Comparison of ENCODE assay signal across 8 cellular contexts in genomic region chr17:38897176-38897575, GRCh38. TPM values are rescaled to one million over a fixed set of nuclear protein-coding genes. Genes with fewer than 3 reads are reported as not detected.
DNase-seq lines count a peak whose midpoint lies in the region; ATAC-seq, FAIRE-seq and TF ChIP-seq lines count a peak whose summit lies in the region.

No MANE protein-coding gene starts in this region.

- H3K27me3 ChIP-seq in adipocyte (replicated peaks; ENCODE audit: control insufficient read depth, insufficient read depth, low read length): no peaks in the 10 kb centered on the region
- H3K27me3 ChIP-seq in HepG2 (ENCODE audit: control insufficient read depth in 1 of 2, insufficient read depth in 2 of 2, low read length in 2 of 2): no peaks in the 10 kb centered on the region
- no peaks in the 10 kb centered on the region for H3K27me3 ChIP-seq in stomach

- FAIRE-seq in HepG2 (lab: Jason Lieb, UNC): no peak

- CTCF ChIA-PET in HepG2 (lab: Yijun Ruan, JAX; ENCODE audit: low intra/inter-chr PET ratio, low total read pairs): no interaction called here

- TF ChIP-seq CTCF in HepG2 (CRISPR knock-in tag; IDR thresholded peaks at IDR 0.05) (no peak), stomach (IDR thresholded peaks at IDR 0.05) (no peak)

- POLR2A ChIA-PET in HepG2 (lab: Yijun Ruan, JAX): interaction anchor here (2.1 kb wide), 1 partner anchor 25 kb away, joined by 19 read pairs; no protein-coding TSS in a partner anchor

- TF ChIP-seq RAD21 in HepG2 (CRISPR knock-in tag; IDR thresholded peaks at IDR 0.05): no peak

- DNase-seq in adipocyte (ENCODE audit: low read depth) (no peak), HepG2 (ENCODE audit: low spot score) (no peak), stomach (no peak), NOMO-1 (lab: John Stamatoyannopoulos, UW; ENCODE audit: unreplicated experiment in 2 of 2) (no peak), RPMI8226 (no peak), NAMALWA (ENCODE audit: low spot score) (no peak)

- ATAC-seq in HepG2 (peak; percentile 2; the same call in 1 of the 3 replicates), GM18517 (IDR thresholded peaks at IDR 0.05; ENCODE audit: unreplicated experiment) (no peak)

- intact Hi-C loops in HepG2 (cut with micrococcal nuclease; ENCODE audit: unreplicated experiment) (no loop called here), stomach (cut with DNase I; ENCODE audit: low total_unique reads) (no loop called here)

- no peak overlapping the region for H3K4me2 ChIP-seq in HepG2 (ENCODE audit: low read depth, low read length)

- H2AFZ ChIP-seq in HepG2 (ENCODE audit: low read length): no peak overlapping the region

- TF ChIP-seq EP300 in HepG2 (IDR thresholded peaks at IDR 0.05; ENCODE audit: low read depth in 2 of 2, low read length in 2 of 2): no peak
- no peak for TF ChIP-seq EP300 in HepG2 (CRISPR knock-in tag; IDR thresholded peaks at IDR 0.05; ENCODE audit: borderline replicate concordance)
- no peak for TF ChIP-seq EP300 in stomach (IDR thresholded peaks at IDR 0.05)

- H3K9me3 Mint-ChIP-seq in IgD-negative memory B cell: no peaks in the 10 kb centered on the region

- peaks cover 5% of the 10 kb centered on the region; the same call in 1 of the 2 replicates for H4K20me1 ChIP-seq in HepG2 (ENCODE audit: insufficient read depth, low read length)

- H3K27ac ChIP-seq in HepG2 (ENCODE audit: extremely low read length, insufficient read depth, low read length) (peak overlapping the region; percentile 36), stomach (peak overlapping the region; percentile 1 to 81 (median 76))

- H3K9ac ChIP-seq in adipocyte (ENCODE audit: low read length): peak overlapping the region; percentile 40
- H3K9ac ChIP-seq in HepG2 (ENCODE audit: insufficient read depth, low read depth, low read length): peak overlapping the region; percentile 1; the same call in 1 of the 2 replicates

- H3K4me1 ChIP-seq in adipocyte (ENCODE audit: control insufficient read depth, insufficient read depth, low read length) (peaks cover 84% of the 10 kb centered on the region), HepG2 (ENCODE audit: insufficient read depth, low read length) (peaks cover 28% of the 10 kb centered on the region), stomach (peaks cover 74 to 99% (median 84%) of the 10 kb centered on the region in 4 donors)

- H3K4me3 ChIP-seq in adipocyte (ENCODE audit: low read length) (peak overlapping the region; percentile 24), HepG2 (replicated peaks in 1 of 3; ENCODE audit: insufficient read depth in 1 of 3, low read depth in 2 of 3, low read length in 3 of 3) (no peak overlapping the region), stomach (no peak overlapping the region)

- no peaks in the 10 kb centered on the region for H3K27me3 Mint-ChIP-seq in IgD-negative memory B cell

- no peak overlapping the region for H3K4me3 Mint-ChIP-seq in IgD-negative memory B cell

- in situ Hi-C loops in HepG2 (cut with HindIII; ENCODE audit: extremely low pct_ligation_motif_present, low pct_unique_long_range_greater_than_20kb): no loop called here

- 82% methylated on average over 6 of the region's 6 CpGs for WGBS in HepG2 (ENCODE audit: low lambda C conversion rate)
- 39 to 54% (median 42%) methylated on average over 6 of the region's 6 CpGs for WGBS in stomach, 5 donors

- H3K4me1 Mint-ChIP-seq in IgD-negative memory B cell: peaks cover 18 to 35% (median 21%) of the 10 kb centered on the region in 3 donors

- H3K36me3 Mint-ChIP-seq in IgD-negative memory B cell: peaks cover 3% of the 10 kb centered on the region

- BruUV-seq in HepG2 (replicated peaks; lab: Mats Ljungman, UMichigan): no TSS peak

- TF ChIP-seq POLR2A in HepG2 (IDR thresholded peaks at IDR 0.05; ENCODE audit: insufficient read depth in 1 of 2, low read depth in 2 of 2, low read length in 2 of 2): peak in 1 of 2 experiments; percentile 12; a peak in 1 of 4 replicates
- no peak for TF ChIP-seq POLR2A in stomach (IDR thresholded peaks at IDR 0.05)

- H3K36me3 ChIP-seq in adipocyte (ENCODE audit: control insufficient read depth, insufficient read depth, low read length, severe bottlenecking) (peaks cover 65% of the 10 kb centered on the region), HepG2 (replicated peaks in 1 of 2; ENCODE audit: control insufficient read depth in 1 of 2, insufficient read depth in 2 of 2, low read length in 2 of 2) (peaks cover 52 to 77% of the 10 kb centered on the region in 2 experiments), stomach (peaks cover 27 to 94% (median 76%) of the 10 kb centered on the region in 4 donors)

- H3K79me2 ChIP-seq in HepG2 (ENCODE audit: insufficient read depth, low read length): no peaks in the 10 kb centered on the region

- H3K27ac Mint-ChIP-seq in IgD-negative memory B cell: peak overlapping the region; percentile 89 to 100 (median 96)

- no peaks in the 10 kb centered on the region for H3K9me3 ChIP-seq in adipocyte (ENCODE audit: control insufficient read depth, low read length)
- no peaks in the 10 kb centered on the region for H3K9me3 ChIP-seq in HepG2 (ENCODE audit: low read length)
- H3K9me3 ChIP-seq in stomach: no peaks in the 10 kb centered on the region

TF ChIP-seq in HepG2, 621 proteins besides CTCF, POLR2A, EP300 and RAD21 (continues in another document):
- TF ChIP-seq ZNF501 (CRISPR knock-in tag; IDR thresholded peaks at IDR 0.05): peak; percentile 13; the same call in 1 of the 2 replicates

RNA-seq across cellular contexts. Expression of gene LASP1, which starts 27.3 kb away (rescaled TPM):
- polyA plus RNA-seq in IgD-negative memory B cell (44.5 TPM), HepG2 (2011; rRNA removed) (70.1 and 80.4 TPM in 2 replicates), stomach (100 to 1,000 TPM in 1 of 3 donors, 10 to 100 TPM in 2; 33.7 to 119 (median 94.3) TPM)
- total RNA-seq in HepG2 (2016; rRNA removed; fragmentation: Illumina TruSeq; extraction: Trizol) (97.0 and 110 TPM in 2 replicates), stomach (100 to 1,000 TPM in 3 of 5 donors, 10 to 100 TPM in 2; 93.0 to 183 (median 107) TPM)
- total RNA-seq in HepG2 (2016; cell fraction: cytosol; rRNA removed; fragmentation: Illumina TruSeq; extraction: Trizol; ENCODE audit: low read depth): 9.8 and 10.1 TPM in 2 replicates
- 92.3 and 97.2 TPM in 2 replicates for total RNA-seq in HepG2 (2016; cell fraction: insoluble cytoplasmic fraction; rRNA removed; fragmentation: Illumina TruSeq; extraction: Trizol)
- 38.1 and 38.7 TPM in 2 replicates for total RNA-seq in HepG2 (2016; cell fraction: membrane; rRNA removed; fragmentation: Illumina TruSeq; extraction: Trizol)
- 62.5 and 68.5 TPM in 2 replicates for total RNA-seq in HepG2 (2016; cell fraction: nucleus; rRNA removed; fragmentation: Illumina TruSeq; extraction: Trizol)
- polyA plus RNA-seq in HepG2 (2011; cell fraction: cytosol; rRNA removed): 81.9 and 127 TPM in 2 replicates
- 107 and 129 TPM in 2 replicates for polyA plus RNA-seq in HepG2 (2011; cell fraction: nucleus; rRNA removed)
- 82.2 and 85.9 TPM in 2 replicates for polyA plus RNA-seq in HepG2 (2012)
- 7.2 and 8.1 TPM in 2 replicates for polyA plus RNA-seq in HepG2 (2016; cell fraction: cytosol; fragmentation: Illumina TruSeq; extraction: Trizol; ENCODE audit: low read depth)
- 138 and 161 TPM in 2 replicates for polyA plus RNA-seq in HepG2 (2016; cell fraction: insoluble cytoplasmic fraction; fragmentation: Illumina TruSeq; extraction: Trizol; ENCODE audit: low read depth)
- 25.1 and 28.1 TPM in 2 replicates for polyA plus RNA-seq in HepG2 (2016; cell fraction: membrane; fragmentation: Illumina TruSeq; extraction: Trizol; ENCODE audit: low read depth)
- polyA plus RNA-seq in HepG2 (2016; cell fraction: nucleus; fragmentation: Illumina TruSeq; extraction: Trizol; ENCODE audit: insufficient read depth, low read depth): 109 and 113 TPM in 2 replicates
- polyA minus RNA-seq in HepG2 (2011; rRNA and poly(A)+ RNA removed; ENCODE audit: low replicate concordance): 136 and 189 TPM in 2 replicates
- polyA minus RNA-seq in HepG2 (2011; cell fraction: cytosol; rRNA and poly(A)+ RNA removed): 107 and 130 TPM in 2 replicates
- polyA minus RNA-seq in HepG2 (2011; cell fraction: nucleus; rRNA and poly(A)+ RNA removed): 49.2 and 50.4 TPM in 2 replicates

RNA-seq across cellular contexts. Expression of gene RPL23, which starts 43.7 kb away (rescaled TPM):
- polyA plus RNA-seq in IgD-negative memory B cell: 1,385 TPM
- 2,790 and 3,298 TPM in 2 replicates for total RNA-seq in HepG2 (2016; rRNA removed; fragmentation: Illumina TruSeq; extraction: Trizol)
- 4,051 and 4,588 TPM in 2 replicates for total RNA-seq in HepG2 (2016; cell fraction: cytosol; rRNA removed; fragmentation: Illumina TruSeq; extraction: Trizol; ENCODE audit: low read depth)
- 2,655 and 3,446 TPM in 2 replicates for total RNA-seq in HepG2 (2016; cell fraction: insoluble cytoplasmic fraction; rRNA removed; fragmentation: Illumina TruSeq; extraction: Trizol)
- total RNA-seq in HepG2 (2016; cell fraction: membrane; rRNA removed; fragmentation: Illumina TruSeq; extraction: Trizol): 6,899 and 6,901 TPM in 2 replicates
- 995 and 1,125 TPM in 2 replicates for total RNA-seq in HepG2 (2016; cell fraction: nucleus; rRNA removed; fragmentation: Illumina TruSeq; extraction: Trizol)
- 4,288 and 4,860 TPM in 2 replicates for polyA plus RNA-seq in HepG2 (2011; rRNA removed)
- polyA plus RNA-seq in HepG2 (2011; cell fraction: cytosol; rRNA removed): 4,164 and 5,084 TPM in 2 replicates
- polyA plus RNA-seq in HepG2 (2011; cell fraction: nucleus; rRNA removed): 680 and 915 TPM in 2 replicates
- 4,457 and 5,527 TPM in 2 replicates for polyA plus RNA-seq in HepG2 (2012)
- polyA plus RNA-seq in HepG2 (2016; cell fraction: cytosol; fragmentation: Illumina TruSeq; extraction: Trizol; ENCODE audit: low read depth): 5,325 and 6,272 TPM in 2 replicates
- polyA plus RNA-seq in HepG2 (2016; cell fraction: insoluble cytoplasmic fraction; fragmentation: Illumina TruSeq; extraction: Trizol; ENCODE audit: low read depth): 3,877 and 3,973 TPM in 2 replicates
- 7,669 and 7,726 TPM in 2 replicates for polyA plus RNA-seq in HepG2 (2016; cell fraction: membrane; fragmentation: Illumina TruSeq; extraction: Trizol; ENCODE audit: low read depth)
- polyA plus RNA-seq in HepG2 (2016; cell fraction: nucleus; fragmentation: Illumina TruSeq; extraction: Trizol; ENCODE audit: insufficient read depth, low read depth): 2,046 and 2,062 TPM in 2 replicates
- polyA minus RNA-seq in HepG2 (2011; rRNA and poly(A)+ RNA removed; ENCODE audit: low replicate concordance): 223 and 322 TPM in 2 replicates
- 1,056 and 1,226 TPM in 2 replicates for polyA minus RNA-seq in HepG2 (2011; cell fraction: cytosol; rRNA and poly(A)+ RNA removed)
- 292 and 362 TPM in 2 replicates for polyA minus RNA-seq in HepG2 (2011; cell fraction: nucleus; rRNA and poly(A)+ RNA removed)
- 1,000 to 10,000 TPM in 1 of 5 donors, 100 to 1,000 TPM in 3, 10 to 100 TPM in 1; 89.8 to 1,949 (median 982) TPM for total RNA-seq in stomach
- 1,000 to 10,000 TPM; 3,318 to 3,359 (median 3,354) TPM for polyA plus RNA-seq in stomach
